ENCODE assay signal across 26 cellular contexts in genomic region chr10:19839552-19839951, GRCh38.
"Had no signal": no experiment of that assay in that cellular context is flagged by ENCODE, and none has a peak within 500 bp of the region (broad histone marks: within the 10 kb centered on the region; RNA-seq: fewer than 3 reads in every experiment).

No MANE protein-coding gene starts in this region.

- H3K4me3 Mint-ChIP-seq: activated CD8-positive, alpha-beta T cell treated with anti-CD3 and anti-CD28 coated beads for 36 hours; activated naive CD4-positive, alpha-beta T cell treated with anti-CD3 and anti-CD28 coated beads, Interleukin-2, amount 10 ng/mL, durations not matched to agents 7 days and 5 days; activated naive CD8-positive, alpha-beta T cell treated with anti-CD3 and anti-CD28 coated beads for 36 hours; activated T-cell treated with anti-CD3 and anti-CD28 coated beads, Interleukin-2, amount 50 U/mL, for 72 hours had no signal

- H3K27me3 Mint-ChIP-seq: activated CD8-positive, alpha-beta T cell treated with anti-CD3 and anti-CD28 coated beads for 36 hours; activated naive CD4-positive, alpha-beta T cell treated with anti-CD3 and anti-CD28 coated beads, Interleukin-2, amount 10 ng/mL, durations not matched to agents 7 days and 5 days; activated naive CD8-positive, alpha-beta T cell treated with anti-CD3 and anti-CD28 coated beads for 36 hours had no signal

- H3K27me3 ChIP-seq: adrenal gland had no signal

- DNase-seq: activated CD4-positive, alpha-beta T cell treated with anti-CD3 and anti-CD28 coated beads for 4 hours; activated CD8-positive, alpha-beta memory T cell treated with anti-CD3 and anti-CD28 coated beads, Interleukin-2, amount 50 U/mL, for 4 hours; activated CD8-positive, alpha-beta T cell treated with anti-CD3 and anti-CD28 coated beads for 36 hours; activated gamma-delta T cell treated with Interleukin-2 at 50 U/mL for 16 hours; activated naive CD4-positive, alpha-beta T cell treated with anti-CD3 and anti-CD28 coated beads, Interleukin-2, amount 10 ng/mL, durations not matched to agents 7 days and 5 days; activated naive CD8-positive, alpha-beta T cell treated with anti-CD3 and anti-CD28 coated beads for 36 hours; activated T-cell treated with anti-CD3 and anti-CD28 coated beads, Interleukin-2, amount 50 U/mL, for 72 hours; adrenal gland; anterior cingulate cortex; cerebellar nuclear complex; Karpas-422; MM.1S; NCI-H1105; NCI-H1436; NCI-H1694 treated with DMSO at 0.1 percent for 48 hours; NCI-H2029 treated with DMSO at 0.1 percent for 48 hours; NCI-H345; NCI-H510A treated with DMSO at 0.1 percent for 48 hours; NCI-H69; NK-92 treated with Interleukin-12 subunit alpha and Interleukin-12 subunit beta, amount 100 ng/mL, for 24 hours; PC-3; SIG-M5; T-helper 1 cell had no signal

- H3K36me3 ChIP-seq: adrenal gland had no signal

- H3K4me1 Mint-ChIP-seq: activated naive CD4-positive, alpha-beta T cell treated with anti-CD3 and anti-CD28 coated beads, Interleukin-2, amount 10 ng/mL, durations not matched to agents 7 days and 5 days; activated naive CD8-positive, alpha-beta T cell treated with anti-CD3 and anti-CD28 coated beads for 36 hours had no signal

- H3K9me3 Mint-ChIP-seq: activated CD8-positive, alpha-beta T cell treated with anti-CD3 and anti-CD28 coated beads for 36 hours; activated naive CD4-positive, alpha-beta T cell treated with anti-CD3 and anti-CD28 coated beads, Interleukin-2, amount 10 ng/mL, durations not matched to agents 7 days and 5 days; activated naive CD8-positive, alpha-beta T cell treated with anti-CD3 and anti-CD28 coated beads for 36 hours; activated T-helper 2 cell treated with anti-CD3 and anti-CD28 coated beads, Interferon-gamma antibody, Interleukin-2, Interleukin-4, amounts not matched to agents 10 μg/mL and 5 μg/mL and 100 μg/mL, durations not matched to agents 14 hours and 24 hours and 36 hours had no signal

- H3K36me3 Mint-ChIP-seq: activated naive CD4-positive, alpha-beta T cell treated with anti-CD3 and anti-CD28 coated beads, Interleukin-2, amount 10 ng/mL, durations not matched to agents 7 days and 5 days; activated naive CD8-positive, alpha-beta T cell treated with anti-CD3 and anti-CD28 coated beads for 36 hours had no signal

- ATAC-seq: activated CD4-positive, CD25-positive, alpha-beta regulatory T cell treated with anti-CD3 and anti-CD28 coated beads, Interleukin-2, amount 50 U/mL, for 24 hours; activated CD8-positive, alpha-beta T cell treated with anti-CD3 and anti-CD28 coated beads for 36 hours; activated T-cell treated with anti-CD3 and anti-CD28 coated beads, Interleukin-2, amount 50 U/mL, for 72 hours; PC-3 had no signal

- H3K27ac ChIP-seq: adrenal gland, VCaP had no signal

- H3K27ac Mint-ChIP-seq: activated CD8-positive, alpha-beta T cell treated with anti-CD3 and anti-CD28 coated beads for 36 hours; activated naive CD4-positive, alpha-beta T cell treated with anti-CD3 and anti-CD28 coated beads, Interleukin-2, amount 10 ng/mL, durations not matched to agents 7 days and 5 days; activated naive CD8-positive, alpha-beta T cell treated with anti-CD3 and anti-CD28 coated beads for 36 hours; activated T-cell treated with anti-CD3 and anti-CD28 coated beads, Interleukin-2, amount 50 U/mL, for 72 hours; activated T-helper 2 cell treated with anti-CD3 and anti-CD28 coated beads, Interferon-gamma antibody, Interleukin-2, Interleukin-4, amounts not matched to agents 10 μg/mL and 5 μg/mL and 100 μg/mL, durations not matched to agents 14 hours and 24 hours and 36 hours had no signal

- H3K4me3 ChIP-seq: adrenal gland had no signal
